In genomic region chr9:111975709-111976108, GRCh38 we compare ENCODE assay signal across 9 cellular contexts.
DNase-seq lines count a peak whose midpoint lies in the region; ATAC-seq, FAIRE-seq and TF ChIP-seq lines count a peak whose summit lies in the region.
"Had no signal": no experiment of that assay in that cellular context is flagged by ENCODE, and none has a peak within 500 bp of the region (broad histone marks: within the 10 kb centered on the region; RNA-seq: fewer than 3 reads in every experiment).

No MANE protein-coding gene starts in this region.

- no peaks in the 10 kb centered on the region for H3K27me3 ChIP-seq in DND-41 (ENCODE audit: insufficient read depth, low read length, poor library complexity)
- H3K27me3 ChIP-seq in RWPE2 (ENCODE audit: insufficient read depth, poor library complexity, severe bottlenecking): no peaks in the 10 kb centered on the region

- H3K27ac ChIP-seq in DND-41 (ENCODE audit: low read length) (no peak overlapping the region), RWPE2 (ENCODE audit: poor library complexity, severe bottlenecking) (no peak overlapping the region)

- H3K36me3 ChIP-seq in DND-41 (ENCODE audit: insufficient read depth, low read length) (no peaks in the 10 kb centered on the region), RWPE2 (ENCODE audit: low read depth) (no peaks in the 10 kb centered on the region)

- ATAC-seq in DND-41 (ENCODE audit: insufficient read depth, low read depth) (peak; percentile 62; the same call in 2 of the 3 replicates), HG02678 (IDR thresholded peaks at IDR 0.05; ENCODE audit: unreplicated experiment) (peak; percentile 76), RWPE2 (ENCODE audit: low read depth) (peak; percentile 42; the same call in 2 of the 3 replicates), GM18858 (IDR thresholded peaks at IDR 0.05; ENCODE audit: unreplicated experiment) (no peak), HG02588 (IDR thresholded peaks at IDR 0.05; ENCODE audit: unreplicated experiment) (no peak)

- H2AFZ ChIP-seq in DND-41 (ENCODE audit: low read depth, low read length): no peak overlapping the region

- no peak overlapping the region for H3K9ac ChIP-seq in DND-41 (ENCODE audit: low read depth, low read length)

- TF ChIP-seq CTCF in DND-41 (IDR thresholded peaks at IDR 0.05; ENCODE audit: borderline replicate concordance, extremely low read depth, low read length, poor library complexity, severe bottlenecking) (peak; percentile 49), RWPE2 (IDR thresholded peaks at IDR 0.05; ENCODE audit: poor library complexity, severe bottlenecking) (peak; percentile 40)

- no peaks in the 10 kb centered on the region for H3K9me3 ChIP-seq in DND-41 (ENCODE audit: insufficient read depth, low read length, severe bottlenecking)
- no peaks in the 10 kb centered on the region for H3K9me3 ChIP-seq in RWPE2 (ENCODE audit: severe bottlenecking)

- no peaks in the 10 kb centered on the region for H4K20me1 ChIP-seq in DND-41 (ENCODE audit: insufficient read depth, low read length)

- H3K4me3 ChIP-seq in DND-41 (ENCODE audit: low read depth in 1 of 2, low read length in 2 of 2): no peak overlapping the region
- H3K4me3 ChIP-seq in RWPE2 (ENCODE audit: severe bottlenecking): no peak overlapping the region

- DNase-seq in DND-41 (peak; percentile 27), RWPE2 (ENCODE audit: low spot score) (no peak), iPS-NIHi7 (ENCODE audit: extremely low spot score) (peak; percentile 58), NCI-H1048 (lab: John Stamatoyannopoulos, UW) (no peak), GM19239 (ENCODE audit: insufficient read length, low spot score) (no peak)
- DNase-seq: right cardiac atrium had no signal

- no peaks in the 10 kb centered on the region for H3K79me2 ChIP-seq in DND-41 (ENCODE audit: insufficient read depth, low read length)

- no peak for FAIRE-seq in GM19239 (lab: Jason Lieb, UNC)

- H3K4me2 ChIP-seq in DND-41 (ENCODE audit: insufficient read depth, low read length): no peak overlapping the region

- H3K4me1 ChIP-seq in DND-41 (ENCODE audit: insufficient read depth, low read length) (no peaks in the 10 kb centered on the region), RWPE2 (ENCODE audit: insufficient read depth, poor library complexity, severe bottlenecking) (peaks cover 6% of the 10 kb centered on the region)

Comparison
In these comparisons a context has a peak if more than half of its experiments do, and no peak if none do; other contexts are left out.
1. ATAC-seq: peak in DND-41 (single experiment), HG02678 (single experiment) and RWPE2 (single experiment); none in GM18858 (single experiment) and HG02588 (single experiment).
2. DNase-seq: peak in DND-41 (single experiment) and iPS-NIHi7 (single experiment); none in RWPE2 (single experiment), NCI-H1048 (single experiment) and GM19239 (single experiment).